In the genomic region with DNA sequence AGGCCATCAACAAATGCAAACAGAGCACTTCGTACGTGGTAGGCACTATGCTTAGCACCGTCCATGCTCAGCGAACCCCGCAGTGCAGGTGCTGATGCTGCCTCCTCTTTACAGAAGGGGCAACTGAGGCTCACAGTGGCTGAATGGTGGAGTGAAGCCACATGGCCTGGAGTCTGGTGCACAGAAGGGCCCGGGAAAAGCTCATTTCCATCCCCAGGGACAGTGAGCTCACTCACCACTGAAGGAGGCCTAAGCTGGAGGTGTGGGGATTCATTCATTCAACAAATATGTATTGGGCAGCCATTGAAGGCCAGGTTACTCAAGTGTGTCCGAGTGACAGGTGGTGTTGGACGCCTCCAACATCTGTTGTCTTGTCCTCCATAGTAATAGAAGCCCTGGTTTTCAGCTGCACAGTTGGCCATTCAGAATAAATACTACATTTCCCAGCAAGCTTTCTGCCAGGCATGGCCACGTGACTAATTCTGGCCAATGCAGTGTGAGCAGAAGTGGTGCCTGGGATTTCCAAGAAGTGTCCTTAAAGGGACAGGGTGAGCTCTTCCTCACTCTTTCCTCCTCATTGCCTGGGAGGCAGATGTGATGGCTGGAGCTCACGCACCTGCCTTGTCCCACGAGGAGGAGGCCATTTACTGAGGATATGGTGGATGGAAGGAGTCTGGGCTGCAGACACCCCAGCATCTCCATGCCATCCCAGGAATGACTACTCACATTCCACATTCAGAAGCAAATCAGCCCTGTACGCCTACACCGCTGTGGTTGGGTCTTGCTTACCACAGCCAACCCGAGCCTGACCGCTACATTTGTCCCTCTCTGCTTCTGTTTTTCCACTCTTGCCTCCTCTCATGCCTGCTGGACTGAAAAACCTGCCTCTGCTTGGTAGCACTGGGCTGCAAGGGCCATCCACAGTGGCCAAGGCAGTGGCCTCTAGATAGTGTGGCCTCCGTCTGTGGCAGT, we compare ENCODE assay signal across 13 cellular contexts. TPM values are rescaled to one million over a fixed set of nuclear protein-coding genes. Genes with fewer than 3 reads are reported as not detected.
A peak's percentile ranks its signal among the peaks of the same experiment; 100 is the strongest.
DNase-seq lines count a peak whose midpoint lies in the region; ATAC-seq lines count a peak whose summit lies in the region.
"Had no signal": no experiment of that assay in that cellular context is flagged by ENCODE, and none has a peak within 500 bp of the region (broad histone marks: within the 10 kb centered on the region; RNA-seq: fewer than 3 reads in every experiment).

No MANE protein-coding gene starts in this region.

- ATAC-seq in GM19035 (IDR thresholded peaks at IDR 0.05; ENCODE audit: unreplicated experiment) (no peak), left cardiac atrium (no peak), GM21367 (IDR thresholded peaks at IDR 0.05; ENCODE audit: unreplicated experiment) (no peak)

- intact Hi-C loops in left cardiac atrium (cut with DNase I): no loop called here

- DNase-seq in DMS53 (lab: John Stamatoyannopoulos, UW): peak; percentile 17
- no peak for DNase-seq in DMS53 treated with DMSO at 0.1 percent for 48 hours (lab: John Stamatoyannopoulos, UW; ENCODE audit: unreplicated experiment)
- DNase-seq in HuH-7 (ENCODE audit: low spot score): peak; percentile 40
- peak; percentile 42 for DNase-seq in SK-N-DZ (ENCODE audit: low spot score)
- DNase-seq in iPS-NIHi11 (ENCODE audit: low spot score): peak; percentile 68
- no peak for DNase-seq in left cardiac atrium
- DNase-seq: activated T-cell treated with anti-CD3 and anti-CD28 coated beads, Interleukin-2, amount 50 U/mL, for 24 hours; islet precursor cell; NCI-H510A treated with DMSO at 0.1 percent for 48 hours; nephron progenitor cell had no signal

RNA-seq across cellular contexts. Expression of gene ZNRF4, which starts 2.3 kb away (rescaled TPM):
- polyA plus RNA-seq in SK-N-DZ (2014; cell fraction: cytosol; rRNA removed): not detected in 2 replicates
- not detected in 2 replicates for polyA plus RNA-seq in SK-N-DZ (2014; cell fraction: nucleus; rRNA removed)
- total RNA-seq in left cardiac atrium: not detected
- total RNA-seq: epithelial cell of proximal tubule had no signal

Comparison
In these comparisons a context has a peak if more than half of its experiments do, and no peak if none do; other contexts are left out.
1. DNase-seq: peak in DMS53 (single experiment), HuH-7 (single experiment), SK-N-DZ (single experiment) and iPS-NIHi11 (single experiment); none in DMS53 treated with DMSO at 0.1 percent for 48 hours (single experiment) and left cardiac atrium (single experiment).